In genomic region chr18:35590935-35591334, GRCh38 we compare ENCODE assay signal across 22 cellular contexts. TPM values are rescaled to one million over a fixed set of nuclear protein-coding genes. Genes with fewer than 3 reads are reported as not detected.
DNase-seq lines count a peak whose midpoint lies in the region; ATAC-seq, FAIRE-seq and TF ChIP-seq lines count a peak whose summit lies in the region.
"Had no signal": no experiment of that assay in that cellular context is flagged by ENCODE, and none has a peak within 500 bp of the region (broad histone marks: within the 10 kb centered on the region; RNA-seq: fewer than 3 reads in every experiment).

No MANE protein-coding gene starts in this region.

- H3K27ac Mint-ChIP-seq in CD8-positive, alpha-beta T cell, result no peak overlapping the region
- H3K27ac Mint-ChIP-seq: CD14-positive monocyte, H9 had no signal

- H3K4me3 Mint-ChIP-seq in CD8-positive, alpha-beta T cell, result no peak overlapping the region
- H3K4me3 Mint-ChIP-seq: CD14-positive monocyte, H9 had no signal

- no peak for ATAC-seq in CD8-positive, alpha-beta T cell
- ATAC-seq: K562 had no signal

- H3K4me1 ChIP-seq in Karpas-422 (ENCODE audit: low read length), result peaks cover 98% of the 10 kb centered on the region
- peaks cover 0 to 4% of the 10 kb centered on the region in 2 experiments for H3K4me1 ChIP-seq in trophoblast cell (ENCODE audit: control insufficient read depth in 1 of 2, insufficient read depth in 2 of 2, low read length in 2 of 2)
- peaks cover 4% of the 10 kb centered on the region for H3K4me1 ChIP-seq in CD8-positive, alpha-beta T cell (ENCODE audit: insufficient read depth, low read length)
- H3K4me1 ChIP-seq: Caco-2 had no signal

- no peaks in the 10 kb centered on the region for H3K9me3 ChIP-seq in Karpas-422 (ENCODE audit: low read length)
- no peaks in the 10 kb centered on the region for H3K9me3 ChIP-seq in trophoblast cell (ENCODE audit: insufficient read depth, low read depth, low read length)
- no peaks in the 10 kb centered on the region for H3K9me3 ChIP-seq in CD8-positive, alpha-beta T cell (ENCODE audit: low read length)
- H3K9me3 ChIP-seq: Caco-2 had no signal

- WGBS in trophoblast cell (ENCODE audit: extremely low coverage, insufficient coverage, insufficient read length), result no CpG with 5 or more reads among the region's 1 CpG

- no peaks in the 10 kb centered on the region for H3K27me3 Mint-ChIP-seq in CD8-positive, alpha-beta T cell (ENCODE audit: low read depth)

- H3K14ac ChIP-seq in trophoblast cell (ENCODE audit: low read length), result no peak overlapping the region

- no peaks in the 10 kb centered on the region for H3K79me1 ChIP-seq in trophoblast cell (ENCODE audit: low read length)

- H2BK12ac ChIP-seq in trophoblast cell (ENCODE audit: low read length), result no peak overlapping the region

- H4K8ac ChIP-seq in trophoblast cell (ENCODE audit: low read depth, low read length), result no peak overlapping the region

- H2BK120ac ChIP-seq in trophoblast cell (ENCODE audit: insufficient read depth, low read length, poor library complexity), result no peak overlapping the region

- H3K79me2 ChIP-seq in Karpas-422 (ENCODE audit: low read length) (peaks cover 100% of the 10 kb centered on the region), trophoblast cell (ENCODE audit: control insufficient read depth, insufficient read depth, low read length, poor library complexity) (peaks cover 2% of the 10 kb centered on the region)

- peak overlapping the region; percentile 86 for H3K27ac ChIP-seq in Karpas-422 (ENCODE audit: low read length)
- no peak overlapping the region for H3K27ac ChIP-seq in trophoblast cell (ENCODE audit: low read depth, low read length)
- no peak overlapping the region for H3K27ac ChIP-seq in CD8-positive, alpha-beta T cell (ENCODE audit: low read depth, low read length)
- H3K27ac ChIP-seq: PC-9, RWPE1 had no signal

- H3K9me2 ChIP-seq in Karpas-422 (replicated peaks; ENCODE audit: insufficient read depth, low read length), result no peaks in the 10 kb centered on the region

- H3K27me3 ChIP-seq in Karpas-422 (ENCODE audit: low read length) (no peaks in the 10 kb centered on the region), trophoblast cell (ENCODE audit: insufficient read depth, low read length) (no peaks in the 10 kb centered on the region)
- no peaks in the 10 kb centered on the region for H3K27me3 ChIP-seq in CD8-positive, alpha-beta T cell (ENCODE audit: insufficient read depth, low read length)

- POLR2A ChIA-PET in CD8-positive, alpha-beta T cell (lab: Charles Lee), result interaction anchor here (1.3 kb wide), 1 partner anchor 9 kb away, joined by 5 read pairs; no protein-coding TSS in a partner anchor

- H3K18ac ChIP-seq in trophoblast cell (ENCODE audit: low read length), result no peak overlapping the region

- intact Hi-C loops in CD8-positive, alpha-beta T cell (cut with DNase I, micrococcal nuclease), result no loop called here

- H3K9me3 Mint-ChIP-seq in CD8-positive, alpha-beta T cell, result peaks cover 4% of the 10 kb centered on the region

- H2AK5ac ChIP-seq in trophoblast cell (ENCODE audit: low read length), result no peak overlapping the region

- H3K4ac ChIP-seq in trophoblast cell (ENCODE audit: low read depth, low read length), result peak overlapping the region; percentile 59

- H3K4me2 ChIP-seq in Karpas-422 (ENCODE audit: low read depth, low read length, poor library complexity, severe bottlenecking), result peak overlapping the region; percentile 50
- H3K4me2 ChIP-seq in trophoblast cell (ENCODE audit: low read length), result no peak overlapping the region
- H3K4me2 ChIP-seq: PC-9 had no signal

- FAIRE-seq in GM19239 (lab: Jason Lieb, UNC), result peak; percentile 67
- FAIRE-seq: G401.6, K562 had no signal

- H4K12ac ChIP-seq in trophoblast cell (ENCODE audit: low read depth, low read length), result no peak overlapping the region

- H3K9ac ChIP-seq in Karpas-422 (ENCODE audit: low read length), result peak overlapping the region; percentile 23; the same call in 1 of the 2 replicates
- H3K9ac ChIP-seq in trophoblast cell (ENCODE audit: low read length), result no peak overlapping the region

- H4K91ac ChIP-seq in trophoblast cell (ENCODE audit: low read depth, low read length), result no peak overlapping the region

- CTCF ChIA-PET in CD8-positive, alpha-beta T cell (lab: Charles Lee), result no interaction called here

- peaks cover 42% of the 10 kb centered on the region for H3K4me1 Mint-ChIP-seq in CD8-positive, alpha-beta T cell (ENCODE audit: low read depth)

- H3K4me3 ChIP-seq in Karpas-422 (ENCODE audit: low read length) (no peak overlapping the region), trophoblast cell (ENCODE audit: low read depth, low read length) (no peak overlapping the region)
- H3K4me3 ChIP-seq in CD8-positive, alpha-beta T cell (ENCODE audit: low read depth, low read length), result no peak overlapping the region
- H3K4me3 ChIP-seq: K562, PC-9 had no signal

- H3K23ac ChIP-seq in trophoblast cell (ENCODE audit: low read length), result no peak overlapping the region

- H4K20me1 ChIP-seq in Karpas-422 (ENCODE audit: insufficient read depth, low read depth, low read length), result peaks cover 29% of the 10 kb centered on the region

- no peak for DNase-seq in GM19239 (ENCODE audit: insufficient read length, low spot score)
- no peak for DNase-seq in Karpas-422
- peak; percentile 15 for DNase-seq in astrocyte of the hippocampus (ENCODE audit: low read depth, low spot score)
- no peak for DNase-seq in trophoblast cell
- no peak for DNase-seq in CD8-positive, alpha-beta T cell
- DNase-seq in occipital lobe (lab: John Stamatoyannopoulos, UW), result no peak
- no peak for DNase-seq in stimulated activated CD4-positive, alpha-beta T cell treated with anti-CD3 and anti-CD28 coated beads, Interleukin-4, amount 100 ng/mL, for 24 hours
- DNase-seq: ACHN, AML-193, Caco-2, H9, NCI-H1105 treated with DMSO at 0.1 percent for 48 hours, NCI-H1694, NCI-H226, NCI-H524, NCI-H82, PC-9, SIG-M5 had no signal

- no peak overlapping the region for H2BK5ac ChIP-seq in trophoblast cell (ENCODE audit: low read depth, low read length, poor library complexity)

- peaks cover 28% of the 10 kb centered on the region; the same call in 1 of the 2 replicates for H3K36me3 ChIP-seq in Karpas-422 (ENCODE audit: insufficient read depth, low read length)
- no peaks in the 10 kb centered on the region for H3K36me3 ChIP-seq in trophoblast cell (ENCODE audit: control insufficient read depth in 1 of 2, insufficient read depth in 2 of 2, low read length in 2 of 2)
- no peaks in the 10 kb centered on the region for H3K36me3 ChIP-seq in CD8-positive, alpha-beta T cell (ENCODE audit: insufficient read depth, low read length)

- TF ChIP-seq CTCF in CD8-positive, alpha-beta T cell (IDR thresholded peaks at IDR 0.05), result no peak

- H2AFZ ChIP-seq in Karpas-422 (ENCODE audit: low read length) (no peak overlapping the region), trophoblast cell (ENCODE audit: insufficient read depth, low read length, poor library complexity) (no peak overlapping the region)
- H2AFZ ChIP-seq: PC-9 had no signal

- H3K36me3 Mint-ChIP-seq in CD8-positive, alpha-beta T cell, result no peaks in the 10 kb centered on the region

RNA-seq across cellular contexts. Expression of gene GALNT1, which starts 9.4 kb away (rescaled TPM):
- total RNA-seq in Karpas-422 (2014; rRNA removed; shearing (Covaris generic); ENCODE audit: low replicate concordance), result 172 and 259 TPM in 2 replicates
- polyA plus RNA-seq in trophoblast cell (2013), result 155 and 163 TPM in 2 replicates
- total RNA-seq in CD8-positive, alpha-beta T cell, result 10 to 100 TPM; 25.9 to 28.2 TPM
- 87.8 TPM for total RNA-seq in occipital lobe
